29 cellular contexts compared by ENCODE assay signal in genomic region chrY:18884741-18885140, GRCh38.
DNase-seq lines count a peak whose midpoint lies in the region; ATAC-seq and TF ChIP-seq lines count a peak whose summit lies in the region.
"Had no signal": no experiment of that assay in that cellular context is flagged by ENCODE, and none has a peak within 500 bp of the region (broad histone marks: within the 10 kb centered on the region; RNA-seq: fewer than 3 reads in every experiment).

No MANE protein-coding gene starts in this region.

- no peak overlapping the region for H3K4me2 ChIP-seq in neural progenitor cell

- H3K36me3 Mint-ChIP-seq in effector memory CD8-positive, alpha-beta T cell (ENCODE audit: insufficient read depth), result no peaks in the 10 kb centered on the region
- no peaks in the 10 kb centered on the region for H3K36me3 Mint-ChIP-seq in neural progenitor cell
- H3K36me3 Mint-ChIP-seq: CD8-positive, alpha-beta memory T cell; IgD-negative memory B cell had no signal

- H3K4me3 ChIP-seq in skeletal muscle cell (ENCODE audit: low read depth, low read length) (no peak overlapping the region), heart left ventricle (no peak overlapping the region), neural progenitor cell (no peak overlapping the region)
- H3K4me3 ChIP-seq: dorsolateral prefrontal cortex, gastroesophageal sphincter, lower lobe of right lung, upper lobe of left lung had no signal

- no peaks in the 10 kb centered on the region for H3K27me3 Mint-ChIP-seq in effector memory CD8-positive, alpha-beta T cell
- H3K27me3 Mint-ChIP-seq in neural progenitor cell (ENCODE audit: insufficient read depth, low read depth), result no peaks in the 10 kb centered on the region
- H3K27me3 Mint-ChIP-seq: activated naive CD8-positive, alpha-beta T cell treated with anti-CD3 and anti-CD28 coated beads for 36 hours; CD8-positive, alpha-beta memory T cell; IgD-negative memory B cell; progenitor cell of endocrine pancreas had no signal

- DNase-seq in HCEC 1CT (peak; percentile 11), amniotic epithelial cell (ENCODE audit: low read depth) (peak; percentile 47), foreskin keratinocyte (peak; percentile 64 to 79), skeletal muscle cell (ENCODE audit: low read depth) (peak; percentile 53), heart left ventricle (no peak), neural progenitor cell (ENCODE audit: low spot score) (no peak)
- no peak for DNase-seq in effector memory CD8-positive, alpha-beta T cell
- DNase-seq: activated CD4-positive, alpha-beta T cell treated with anti-CD3 and anti-CD28 coated beads, Interleukin-2, amount 50 U/mL, for 4 hours; activated CD4-positive, CD25-positive, alpha-beta regulatory T cell; activated CD8-positive, alpha-beta memory T cell treated with anti-CD3 and anti-CD28 coated beads, Interleukin-2, amount 50 U/mL, for 4 hours; activated naive CD8-positive, alpha-beta T cell treated with anti-CD3 and anti-CD28 coated beads for 36 hours; AML-193; CD8-positive, alpha-beta memory T cell; dorsolateral prefrontal cortex; H7; lower lobe of right lung; NCI-H1417 treated with DMSO at 0.1 percent for 48 hours; NCI-H446; NCI-H82; OCI-M1; SHP77; stimulated activated CD8-positive, alpha-beta memory T cell treated with anti-CD3 and anti-CD28 coated beads, Interleukin-4, amount 100 ng/mL, for 48 hours; T-helper 9 cell; upper lobe of left lung had no signal

- ATAC-seq in foreskin keratinocyte, result peak; percentile 99
- no peak for ATAC-seq in HG03521 (IDR thresholded peaks at IDR 0.05; ENCODE audit: unreplicated experiment)
- no peak for ATAC-seq in effector memory CD8-positive, alpha-beta T cell (replicated peaks)
- ATAC-seq in heart left ventricle, result no peak
- ATAC-seq: gastroesophageal sphincter, lower lobe of right lung had no signal

- no peaks in the 10 kb centered on the region for H3F3A ChIP-seq in neural progenitor cell (ENCODE audit: low read depth)

- H3K36me3 ChIP-seq in heart left ventricle (no peaks in the 10 kb centered on the region), neural progenitor cell (no peaks in the 10 kb centered on the region)
- H3K36me3 ChIP-seq: gastroesophageal sphincter, lower lobe of right lung, upper lobe of left lung had no signal

- H3K4me1 ChIP-seq in foreskin keratinocyte, result peaks cover 10% of the 10 kb centered on the region
- H3K4me1 ChIP-seq in heart left ventricle, result no peaks in the 10 kb centered on the region
- H3K4me1 ChIP-seq in neural progenitor cell, result no peaks in the 10 kb centered on the region
- H3K4me1 ChIP-seq: gastroesophageal sphincter, lower lobe of right lung, upper lobe of left lung had no signal

- H3K27ac ChIP-seq in foreskin keratinocyte (peak overlapping the region; percentile 76), heart left ventricle (no peak overlapping the region), neural progenitor cell (no peak overlapping the region)
- H3K27ac ChIP-seq: dorsolateral prefrontal cortex, gastroesophageal sphincter, lower lobe of right lung, upper lobe of left lung had no signal

- H3K27me3 ChIP-seq in foreskin keratinocyte, result no peaks in the 10 kb centered on the region
- no peaks in the 10 kb centered on the region for H3K27me3 ChIP-seq in heart left ventricle
- H3K27me3 ChIP-seq in neural progenitor cell, result no peaks in the 10 kb centered on the region
- H3K27me3 ChIP-seq: dorsolateral prefrontal cortex, gastroesophageal sphincter, upper lobe of left lung had no signal

- H3K9me3 ChIP-seq in heart left ventricle (no peaks in the 10 kb centered on the region), neural progenitor cell (ENCODE audit: low read depth) (no peaks in the 10 kb centered on the region)
- H3K9me3 ChIP-seq: gastroesophageal sphincter, lower lobe of right lung, upper lobe of left lung had no signal

- no peaks in the 10 kb centered on the region for H4K20me1 ChIP-seq in neural progenitor cell (ENCODE audit: low read depth)

- 77 to 81% methylated on average over 2 of the region's 2 CpGs; no CpG with 5 or more reads in 2 of the 4 donors for WGBS in heart left ventricle, 4 donors

- H3K4me1 Mint-ChIP-seq in effector memory CD8-positive, alpha-beta T cell (ENCODE audit: low read depth in 2 of 2), result no peaks in the 10 kb centered on the region
- no peaks in the 10 kb centered on the region for H3K4me1 Mint-ChIP-seq in neural progenitor cell
- H3K4me1 Mint-ChIP-seq: activated naive CD8-positive, alpha-beta T cell treated with anti-CD3 and anti-CD28 coated beads for 36 hours; CD8-positive, alpha-beta memory T cell; IgD-negative memory B cell; neural crest cell had no signal

- H3K9ac ChIP-seq in neural progenitor cell, result no peak overlapping the region

- intact Hi-C loops in heart left ventricle (cut with DNase I), result no loop called here

- H3K4me3 Mint-ChIP-seq in effector memory CD8-positive, alpha-beta T cell, result no peak overlapping the region
- no peak overlapping the region for H3K4me3 Mint-ChIP-seq in neural progenitor cell
- H3K4me3 Mint-ChIP-seq: activated naive CD8-positive, alpha-beta T cell treated with anti-CD3 and anti-CD28 coated beads for 36 hours; CD8-positive, alpha-beta memory T cell; IgD-negative memory B cell; neural crest cell had no signal

- H3K27ac Mint-ChIP-seq in effector memory CD8-positive, alpha-beta T cell, result no peak overlapping the region
- H3K27ac Mint-ChIP-seq in neural progenitor cell, result no peak overlapping the region
- H3K27ac Mint-ChIP-seq: activated naive CD8-positive, alpha-beta T cell treated with anti-CD3 and anti-CD28 coated beads for 36 hours; CD8-positive, alpha-beta memory T cell; IgD-negative memory B cell; progenitor cell of endocrine pancreas had no signal

- peaks cover 0 to 3% of the 10 kb centered on the region in 2 donors for H3K9me3 Mint-ChIP-seq in effector memory CD8-positive, alpha-beta T cell
- H3K9me3 Mint-ChIP-seq in neural progenitor cell, result no peaks in the 10 kb centered on the region
- H3K9me3 Mint-ChIP-seq: CD8-positive, alpha-beta memory T cell; IgD-negative memory B cell; neural crest cell had no signal

- H2AFZ ChIP-seq in neural progenitor cell (replicated peaks), result no peak overlapping the region

- TF ChIP-seq CTCF in foreskin keratinocyte (conservative IDR thresholded peaks at IDR 0.05) (no peak), heart left ventricle (IDR thresholded peaks at IDR 0.05) (no peak), neural progenitor cell (IDR thresholded peaks at IDR 0.05) (no peak)

- no peaks in the 10 kb centered on the region for H3K79me2 ChIP-seq in neural progenitor cell (ENCODE audit: low read depth)

- no peak for TF ChIP-seq POLR2A in heart left ventricle (IDR thresholded peaks at IDR 0.05)

Comparison
In these comparisons a context has a peak if more than half of its experiments do, and no peak if none do; other contexts are left out.
1. DNase-seq: peak in HCEC 1CT (single experiment), amniotic epithelial cell (single experiment), foreskin keratinocyte (2 of 2) and skeletal muscle cell (single experiment); none in effector memory CD8-positive, alpha-beta T cell (0 of 3), heart left ventricle (0 of 5) and neural progenitor cell (single experiment).